In genomic region chr1:45400049-45400448, GRCh38 we compare ENCODE assay signal across 18 cellular contexts.
"Had no signal": no experiment of that assay in that cellular context is flagged by ENCODE, and none has a peak within 500 bp of the region (broad histone marks: within the 10 kb centered on the region; RNA-seq: fewer than 3 reads in every experiment).

No MANE protein-coding gene starts in this region.

- H3K4me3 ChIP-seq: adrenal gland, dorsolateral prefrontal cortex, esophagus muscularis mucosa, psoas muscle, right lobe of liver, tibial nerve, vagina had no signal

- H3K4me3 Mint-ChIP-seq: activated CD4-positive, alpha-beta T cell treated with anti-CD3 and anti-CD28 coated beads, Interleukin-2, amount 10 ng/mL, durations not matched to agents 7 days and 5 days; natural killer cell treated with Interleukin-12 subunit alpha and Interleukin-12 subunit beta and Interleukin-15 and Interleukin-18, amount 100 ng/mL, for 72 hours; stimulated activated effector memory CD8-positive, alpha-beta T cell treated with anti-CD3 and anti-CD28 coated beads, Interleukin-12 subunit alpha, Interleukin-12 subunit beta, amount 100 ng/mL, for 72 hours had no signal

- H3K27me3 Mint-ChIP-seq: activated CD4-positive, alpha-beta T cell treated with anti-CD3 and anti-CD28 coated beads, Interleukin-2, amount 10 ng/mL, durations not matched to agents 7 days and 5 days; natural killer cell treated with Interleukin-12 subunit alpha and Interleukin-12 subunit beta and Interleukin-15 and Interleukin-18, amount 100 ng/mL, for 72 hours had no signal

- H3K4me1 ChIP-seq: esophagus muscularis mucosa, psoas muscle, tibial nerve, vagina had no signal

- H3K9me3 Mint-ChIP-seq: activated CD4-positive, alpha-beta T cell treated with anti-CD3 and anti-CD28 coated beads, Interleukin-2, amount 10 ng/mL, durations not matched to agents 7 days and 5 days; activated T-helper 2 cell treated with anti-CD3 and anti-CD28 coated beads, Interferon-gamma antibody, Interleukin-2, Interleukin-4, amounts not matched to agents 10 μg/mL and 5 μg/mL and 100 μg/mL, durations not matched to agents 14 hours and 24 hours and 36 hours; natural killer cell treated with Interleukin-12 subunit alpha and Interleukin-12 subunit beta and Interleukin-15 and Interleukin-18, amount 100 ng/mL, for 72 hours; stimulated activated effector memory CD8-positive, alpha-beta T cell treated with anti-CD3 and anti-CD28 coated beads, Interleukin-12 subunit alpha, Interleukin-12 subunit beta, amount 100 ng/mL, for 72 hours had no signal

- H3K27ac Mint-ChIP-seq: activated CD4-positive, alpha-beta T cell treated with anti-CD3 and anti-CD28 coated beads, Interleukin-2, amount 10 ng/mL, durations not matched to agents 7 days and 5 days; activated T-helper 2 cell treated with anti-CD3 and anti-CD28 coated beads, Interferon-gamma antibody, Interleukin-2, Interleukin-4, amounts not matched to agents 10 μg/mL and 5 μg/mL and 100 μg/mL, durations not matched to agents 14 hours and 24 hours and 36 hours; natural killer cell treated with Interleukin-12 subunit alpha and Interleukin-12 subunit beta and Interleukin-15 and Interleukin-18, amount 100 ng/mL, for 72 hours; stimulated activated effector memory CD8-positive, alpha-beta T cell treated with anti-CD3 and anti-CD28 coated beads, Interleukin-12 subunit alpha, Interleukin-12 subunit beta, amount 100 ng/mL, for 72 hours had no signal

- DNase-seq: activated CD4-positive, alpha-beta T cell treated with anti-CD3 and anti-CD28 coated beads, Interleukin-2, amount 10 ng/mL, durations not matched to agents 7 days and 5 days; activated CD4-positive, CD25-positive, alpha-beta regulatory T cell; activated CD8-positive, alpha-beta memory T cell treated with anti-CD3 and anti-CD28 coated beads for 24 hours; activated naive CD4-positive, alpha-beta T cell treated with anti-CD3 and anti-CD28 coated beads, Interleukin-2, amount 50 U/mL, for 16 hours; activated T-cell treated with anti-CD3 and anti-CD28 coated beads for 4 hours; adrenal gland; brain microvascular endothelial cell; dorsolateral prefrontal cortex; foreskin fibroblast; head of caudate nucleus; psoas muscle; right lobe of liver had no signal

- H3K36me3 Mint-ChIP-seq: natural killer cell treated with Interleukin-12 subunit alpha and Interleukin-12 subunit beta and Interleukin-15 and Interleukin-18, amount 100 ng/mL, for 72 hours; stimulated activated effector memory CD8-positive, alpha-beta T cell treated with anti-CD3 and anti-CD28 coated beads, Interleukin-12 subunit alpha, Interleukin-12 subunit beta, amount 100 ng/mL, for 72 hours had no signal

- H3K9me3 ChIP-seq: adrenal gland, esophagus muscularis mucosa, psoas muscle, right lobe of liver, tibial nerve, vagina had no signal

- ATAC-seq: natural killer cell treated with Interleukin-12 subunit alpha and Interleukin-12 subunit beta and Interleukin-15 and Interleukin-18, amount 100 ng/mL, for 72 hours; psoas muscle; stimulated activated effector memory CD8-positive, alpha-beta T cell treated with anti-CD3 and anti-CD28 coated beads, Interleukin-12 subunit alpha, Interleukin-12 subunit beta, amount 100 ng/mL, for 72 hours had no signal

- H3K27me3 ChIP-seq: adrenal gland, brain microvascular endothelial cell, dorsolateral prefrontal cortex, esophagus muscularis mucosa, right lobe of liver, tibial nerve, vagina had no signal

- H3K36me3 ChIP-seq: adrenal gland, brain microvascular endothelial cell, esophagus muscularis mucosa, right lobe of liver, tibial nerve, vagina had no signal

- H3K27ac ChIP-seq: adrenal gland, brain microvascular endothelial cell, dorsolateral prefrontal cortex, esophagus muscularis mucosa, psoas muscle, right lobe of liver, tibial nerve, vagina had no signal
